12 cellular contexts compared by ENCODE assay signal in the genomic region with DNA sequence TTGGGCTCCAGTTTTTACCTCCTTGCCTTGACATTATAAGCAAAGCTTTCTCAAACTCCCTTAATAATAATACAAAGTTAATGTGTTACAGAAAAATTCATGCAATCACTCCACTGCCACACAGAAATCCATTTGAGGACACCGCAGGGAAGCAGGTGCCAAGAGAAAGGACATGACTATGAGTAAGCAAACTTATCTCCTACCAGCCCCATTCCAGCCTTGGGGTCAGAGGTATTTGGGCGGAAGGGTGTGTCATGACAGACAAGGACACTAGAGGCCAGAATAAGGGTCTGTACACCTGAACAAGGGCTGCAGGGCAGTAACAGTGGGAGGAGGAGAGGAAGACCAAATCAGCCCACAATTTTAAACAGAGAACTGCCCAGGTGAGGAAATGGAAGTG. TPM values are rescaled to one million over a fixed set of nuclear protein-coding genes. Genes with fewer than 3 reads are reported as not detected.
DNase-seq lines count a peak whose midpoint lies in the region; ATAC-seq and TF ChIP-seq lines count a peak whose summit lies in the region.
"Had no signal": no experiment of that assay in that cellular context is flagged by ENCODE, and none has a peak within 500 bp of the region (broad histone marks: within the 10 kb centered on the region; RNA-seq: fewer than 3 reads in every experiment).

No MANE protein-coding gene starts in this region.

- intact Hi-C loops in A673 (cut with micrococcal nuclease; ENCODE audit: unreplicated experiment), result no loop called here
- intact Hi-C loops in IMR-90 (cut with micrococcal nuclease), result no loop called here
- intact Hi-C loops in body of pancreas (cut with DNase I), result no loop called here
- intact Hi-C loops in lower leg skin (cut with DNase I; ENCODE audit: low total_unique reads), result no loop called here

- TF ChIP-seq RAD21 in IMR-90 (IDR thresholded peaks at IDR 0.05; ENCODE audit: low read length), result no peak

- H3K4me3 ChIP-seq in A673 (ENCODE audit: low read depth, low read length, poor library complexity, severe bottlenecking) (no peak overlapping the region), IMR-90 (ENCODE audit: insufficient read depth, low read depth, low read length) (no peak overlapping the region), body of pancreas (no peak overlapping the region), muscle layer of duodenum (ENCODE audit: low read depth in 1 of 2, low read length in 2 of 2) (no peak overlapping the region), lower leg skin (ENCODE audit: low read depth, poor library complexity, severe bottlenecking) (no peak overlapping the region), osteoblast (ENCODE audit: insufficient read depth, low read length) (no peak overlapping the region)

- H4K8ac ChIP-seq in IMR-90 (ENCODE audit: low read depth in 2 of 2, low read length in 2 of 2), result no peak overlapping the region

- H3K79me1 ChIP-seq in IMR-90 (ENCODE audit: low read depth in 1 of 2, low read length in 2 of 2), result peaks cover 24 to 62% of the 10 kb centered on the region in 2 experiments

- no peak overlapping the region for H2BK120ac ChIP-seq in IMR-90 (ENCODE audit: low read depth, low read length)

- H2BK15ac ChIP-seq in IMR-90 (ENCODE audit: low read depth, low read length), result no peak overlapping the region

- H3K9ac ChIP-seq in IMR-90 (ENCODE audit: low read depth, low read length), result no peak overlapping the region

- peaks cover 79% of the 10 kb centered on the region for H3K36me3 ChIP-seq in A673 (ENCODE audit: insufficient read depth, low read length, poor library complexity, severe bottlenecking)
- H3K36me3 ChIP-seq in IMR-90 (ENCODE audit: control insufficient read depth, insufficient read depth, low read length), result peaks cover 55% of the 10 kb centered on the region
- peaks cover 0 to 23% of the 10 kb centered on the region in 2 donors for H3K36me3 ChIP-seq in body of pancreas (replicated peaks in 1 of 2; ENCODE audit: insufficient read depth in 1 of 2, low read depth in 2 of 2)
- peaks cover 57 to 61% of the 10 kb centered on the region in 2 donors for H3K36me3 ChIP-seq in muscle layer of duodenum (ENCODE audit: control insufficient read depth in 1 of 2, insufficient read depth in 2 of 2, low read length in 2 of 2)
- H3K36me3 ChIP-seq in osteoblast (ENCODE audit: insufficient read depth, low read length), result peaks cover 76% of the 10 kb centered on the region

- no peak for DNase-seq in A673 (ENCODE audit: low spot score)
- DNase-seq in IMR-90, result no peak
- peak; percentile 68 to 87 (median 82) for DNase-seq in body of pancreas
- DNase-seq in lower leg skin (ENCODE audit: low spot score in 2 of 2), result no peak
- DNase-seq in DMS79 (lab: John Stamatoyannopoulos, UW), result no peak
- DNase-seq in osteoblast (ENCODE audit: insufficient read length, low spot score, missing footprints), result no peak
- DNase-seq in effector CD8-positive, alpha-beta T cell (lab: John Stamatoyannopoulos, UW), result no peak
- DNase-seq: activated CD8-positive, alpha-beta memory T cell treated with anti-CD3 and anti-CD28 coated beads, Interleukin-2, amount 50 U/mL, for 4 hours; RPMI8226; stimulated activated CD4-positive, alpha-beta T cell treated with anti-CD3 and anti-CD28 coated beads, Interleukin-2, amount 100 ng/mL, for 24 hours had no signal

- H3K4ac ChIP-seq in IMR-90 (ENCODE audit: low read depth, low read length), result no peak overlapping the region

- TF ChIP-seq CTCF in A673 (conservative IDR thresholded peaks at IDR 0.05; ENCODE audit: low read depth, low read length) (no peak), IMR-90 (conservative IDR thresholded peaks at IDR 0.05; ENCODE audit: low read depth, low read length) (no peak), body of pancreas (IDR thresholded peaks at IDR 0.05) (no peak), lower leg skin (IDR thresholded peaks at IDR 0.05) (no peak), osteoblast (IDR thresholded peaks at IDR 0.05; ENCODE audit: extremely low read depth, low read depth, low read length) (no peak)

- ATAC-seq in IMR-90 (ENCODE audit: low read depth) (no peak), body of pancreas (peak; percentile 49)

- in situ Hi-C loops in IMR-90 (cut with MboI; ENCODE audit: low sequenced_read_pairs), result no loop called here

- no peak overlapping the region for H3K18ac ChIP-seq in IMR-90 (ENCODE audit: low read depth, low read length)

- H3K9me3 ChIP-seq in A673 (ENCODE audit: low read depth, low read length, poor library complexity, severe bottlenecking), result no peaks in the 10 kb centered on the region
- H3K9me3 ChIP-seq in IMR-90 (ENCODE audit: control insufficient read depth, insufficient read depth, low read length), result no peaks in the 10 kb centered on the region
- H3K9me3 ChIP-seq in body of pancreas, result no peaks in the 10 kb centered on the region
- H3K9me3 ChIP-seq in muscle layer of duodenum (ENCODE audit: control insufficient read depth in 1 of 2, low read length in 2 of 2), result no peaks in the 10 kb centered on the region
- H3K9me3 ChIP-seq in osteoblast (ENCODE audit: low read depth, low read length), result no peaks in the 10 kb centered on the region

- peaks cover 43% of the 10 kb centered on the region for H3K79me2 ChIP-seq in osteoblast (ENCODE audit: insufficient read depth, low read length)

- H3K27ac ChIP-seq in A673 (ENCODE audit: low read depth, low read length, poor library complexity, severe bottlenecking) (peak overlapping the region; percentile 33), IMR-90 (ENCODE audit: insufficient read depth, low read length) (peak overlapping the region; percentile 2; the same call in 1 of the 2 replicates), body of pancreas (peak overlapping the region; percentile 74 to 93 (median 82)), muscle layer of duodenum (ENCODE audit: low read length) (peak overlapping the region; percentile 73), osteoblast (ENCODE audit: low read depth, low read length) (no peak overlapping the region)

- no peak overlapping the region for H3K4me2 ChIP-seq in IMR-90 (ENCODE audit: low read depth, low read length)
- no peak overlapping the region for H3K4me2 ChIP-seq in osteoblast (ENCODE audit: insufficient read depth, low read length)

- H2BK20ac ChIP-seq in IMR-90 (ENCODE audit: low read depth, low read length), result no peak overlapping the region

- no peak overlapping the region for H3K23ac ChIP-seq in IMR-90 (ENCODE audit: low read depth, low read length)

- CTCF ChIA-PET in A673 (lab: Charles Lee), result no interaction called here
- CTCF ChIA-PET in IMR-90 (lab: Yijun Ruan, JAX), result no interaction called here

- BruUV-seq in A673 (replicated peaks; lab: Mats Ljungman, UMichigan) (no TSS peak), IMR-90 (replicated peaks; lab: Mats Ljungman, UMichigan) (no TSS peak)

- no peak overlapping the region for H2AK5ac ChIP-seq in IMR-90 (ENCODE audit: low read depth, low read length)

- H3K4me1 ChIP-seq in A673 (ENCODE audit: insufficient read depth, low read length, poor library complexity, severe bottlenecking) (peaks cover 17% of the 10 kb centered on the region), IMR-90 (ENCODE audit: control insufficient read depth, insufficient read depth, low read length) (peaks cover 12% of the 10 kb centered on the region), body of pancreas (peaks cover 70% of the 10 kb centered on the region), muscle layer of duodenum (ENCODE audit: control insufficient read depth in 1 of 2, insufficient read depth in 2 of 2, low read length in 2 of 2) (peaks cover 11 to 16% of the 10 kb centered on the region in 2 donors), osteoblast (ENCODE audit: insufficient read depth, low read length) (peaks cover 16% of the 10 kb centered on the region)

- TF ChIP-seq POLR2A in IMR-90 (IDR thresholded peaks at IDR 0.05; ENCODE audit: low read depth, low read length) (no peak), body of pancreas (IDR thresholded peaks at IDR 0.05) (no peak), lower leg skin (IDR thresholded peaks at IDR 0.05) (no peak)

- no peak overlapping the region for H3K56ac ChIP-seq in IMR-90 (ENCODE audit: extremely low read depth, insufficient read depth, low read length)

- WGBS in IMR-90 (ENCODE audit: extremely low coverage in 2 of 2, insufficient read length in 1 of 2), 2 experiments, result no CpG with 5 or more reads among the region's 2 CpGs
- 20 to 21% methylated on average over 2 of the region's 2 CpGs for WGBS in body of pancreas, 2 donors
- 91 to 95% methylated on average over 2 of the region's 2 CpGs for WGBS in lower leg skin, 2 donors

- no peak overlapping the region for H4K91ac ChIP-seq in IMR-90 (ENCODE audit: insufficient read depth, low read depth, low read length)

- H3K27me3 ChIP-seq in A673 (replicated peaks; ENCODE audit: insufficient read depth, low read depth, low read length, poor library complexity), result no peaks in the 10 kb centered on the region
- H3K27me3 ChIP-seq in IMR-90 (ENCODE audit: control insufficient read depth, insufficient read depth, low read length), result no peaks in the 10 kb centered on the region
- no peaks in the 10 kb centered on the region for H3K27me3 ChIP-seq in body of pancreas
- no peaks in the 10 kb centered on the region for H3K27me3 ChIP-seq in muscle layer of duodenum (ENCODE audit: low read depth, low read length)
- no peaks in the 10 kb centered on the region for H3K27me3 ChIP-seq in osteoblast (ENCODE audit: insufficient read depth, low read length)

- H4K20me1 ChIP-seq in IMR-90 (ENCODE audit: insufficient read depth, low read length) (no peaks in the 10 kb centered on the region), osteoblast (ENCODE audit: insufficient read depth, low read length) (no peaks in the 10 kb centered on the region)

- POLR2A ChIA-PET in A673 (lab: Charles Lee; ENCODE audit: low non-redundant PET), result no interaction called here
- POLR2A ChIA-PET in IMR-90 (lab: Charles Lee; ENCODE audit: unreplicated experiment), result no interaction called here

- H2AFZ ChIP-seq in IMR-90 (replicated peaks; ENCODE audit: low read length, poor library complexity) (no peak overlapping the region), osteoblast (ENCODE audit: low read length) (no peak overlapping the region)

- no peak overlapping the region for H2BK5ac ChIP-seq in IMR-90 (ENCODE audit: low read depth, low read length, poor library complexity, severe bottlenecking)

- dilution Hi-C loops in IMR-90 (cut with HindIII; ENCODE audit: low sequenced_read_pairs, unreplicated experiment), result no loop called here

- H4K5ac ChIP-seq in IMR-90 (ENCODE audit: low read depth, low read length), result no peak overlapping the region

- no peak overlapping the region for H2AK9ac ChIP-seq in IMR-90 (replicated peaks; ENCODE audit: low read depth, low read length, poor library complexity)

- no peak overlapping the region for H3K14ac ChIP-seq in IMR-90 (replicated peaks; ENCODE audit: low read depth, low read length)

- H3K9me1 ChIP-seq in IMR-90 (ENCODE audit: insufficient read depth, low read length), result peaks cover 8% of the 10 kb centered on the region

RNA-seq across cellular contexts. Expression of a gene that starts 5.9 kb away (rescaled TPM):
- 0.45 and 0.72 TPM in 2 replicates for total RNA-seq in A673 (2021)
- total RNA-seq in IMR-90 (2012; rRNA removed), result not detected in 2 replicates
- not detected in 2 replicates for polyA plus RNA-seq in IMR-90 (2012; rRNA removed)
- 0.04 TPM in 1 of 2 replicates, not detected in the other for polyA plus RNA-seq in IMR-90 (2012; cell fraction: cytosol; rRNA removed)
- polyA plus RNA-seq in IMR-90 (2012; cell fraction: nucleus; rRNA removed; ENCODE audit: low replicate concordance), result 0.08 and 0.09 TPM in 2 replicates
- 1 to 10 TPM in 1 of 2 donors, not detected in 1; 1.0 TPM for total RNA-seq in body of pancreas
- not detected for total RNA-seq in lower leg skin
- total RNA-seq in osteoblast, result not detected in 2 replicates
- total RNA-seq: M059J had no signal

RNA-seq across cellular contexts. Expression of a gene that starts 6.1 kb away (rescaled TPM):
- total RNA-seq in A673 (2021) (123 and 132 TPM in 2 replicates), IMR-90 (2012; rRNA removed) (19.4 and 26.2 TPM in 2 replicates), body of pancreas (100 to 1,000 TPM in 1 of 2 donors, 10 to 100 TPM in 1; 44.6 to 248 TPM), lower leg skin (10 to 100 TPM; 25.4 to 68.2 (median 45.1) TPM), osteoblast (63.6 and 67.7 TPM in 2 replicates)
- 46.0 and 47.1 TPM in 2 replicates for polyA plus RNA-seq in IMR-90 (2012; rRNA removed)
- polyA plus RNA-seq in IMR-90 (2012; cell fraction: cytosol; rRNA removed), result 37.9 and 52.3 TPM in 2 replicates
- polyA plus RNA-seq in IMR-90 (2012; cell fraction: nucleus; rRNA removed; ENCODE audit: low replicate concordance), result 39.4 and 80.6 TPM in 2 replicates

RNA-seq across cellular contexts. Expression of a gene that starts 13.9 kb away (rescaled TPM):
- 104 and 105 TPM in 2 replicates for total RNA-seq in A673 (2021)
- 3.9 and 5.0 TPM in 2 replicates for total RNA-seq in IMR-90 (2012; rRNA removed)
- 25.5 and 30.2 TPM in 2 replicates for polyA plus RNA-seq in IMR-90 (2012; rRNA removed)
- polyA plus RNA-seq in IMR-90 (2012; cell fraction: cytosol; rRNA removed), result 6.1 and 10.8 TPM in 2 replicates
- polyA plus RNA-seq in IMR-90 (2012; cell fraction: nucleus; rRNA removed; ENCODE audit: low replicate concordance), result 5.3 and 17.3 TPM in 2 replicates
- 10 to 100 TPM; 19.1 to 20.5 TPM for total RNA-seq in body of pancreas
- 10 to 100 TPM; 19.9 to 30.8 (median 24.3) TPM for total RNA-seq in lower leg skin
- total RNA-seq in osteoblast, result 13.0 and 18.8 TPM in 2 replicates

RNA-seq across cellular contexts. Expression of a gene that starts 14.9 kb away (rescaled TPM):
- total RNA-seq in A673 (2021) (66.5 and 66.8 TPM in 2 replicates), IMR-90 (2012; rRNA removed) (37.1 and 45.5 TPM in 2 replicates), body of pancreas (10 to 100 TPM; 12.5 to 18.5 TPM), lower leg skin (10 to 100 TPM; 23.7 to 44.7 (median 33.9) TPM), osteoblast (34.0 and 35.9 TPM in 2 replicates)
- polyA plus RNA-seq in IMR-90 (2012; rRNA removed), result 29.1 and 32.9 TPM in 2 replicates
- polyA plus RNA-seq in IMR-90 (2012; cell fraction: cytosol; rRNA removed), result 24.4 and 25.0 TPM in 2 replicates
- 13.9 and 30.1 TPM in 2 replicates for polyA plus RNA-seq in IMR-90 (2012; cell fraction: nucleus; rRNA removed; ENCODE audit: low replicate concordance)

RNA-seq across cellular contexts. Expression of a gene that starts 24.0 kb away (rescaled TPM):
- total RNA-seq in A673 (2021) (0.37 and 0.52 TPM in 2 replicates), IMR-90 (2012; rRNA removed) (0.28 and 0.36 TPM in 2 replicates), body of pancreas (1 to 10 TPM; 3.1 to 4.6 TPM), lower leg skin (10 to 100 TPM in 2 of 4 donors, 1 to 10 TPM in 2; 7.3 to 11.6 (median 9.9) TPM), osteoblast (9.1 and 13.8 TPM in 2 replicates)
- polyA plus RNA-seq in IMR-90 (2012; rRNA removed), result 0.84 and 1.1 TPM in 2 replicates
- 1.00 and 2.5 TPM in 2 replicates for polyA plus RNA-seq in IMR-90 (2012; cell fraction: cytosol; rRNA removed)
- polyA plus RNA-seq in IMR-90 (2012; cell fraction: nucleus; rRNA removed; ENCODE audit: low replicate concordance), result 1.1 and 1.5 TPM in 2 replicates

Comparison
In these comparisons a context has a peak if more than half of its experiments do, and no peak if none do; other contexts are left out.
1. DNase-seq: peak in body of pancreas (4 of 4); none in A673 (single experiment), IMR-90 (single experiment), lower leg skin (0 of 2), DMS79 (single experiment), osteoblast (single experiment) and effector CD8-positive, alpha-beta T cell (single experiment).